ENCODE assay signal across 8 cellular contexts in genomic region chr1:225441314-225442119, GRCh38. TPM values are rescaled to one million over a fixed set of nuclear protein-coding genes. Genes with fewer than 3 reads are reported as not detected.
A peak's percentile ranks its signal among the peaks of the same experiment; 100 is the strongest.
DNase-seq lines count a peak whose midpoint lies in the region; ATAC-seq and TF ChIP-seq lines count a peak whose summit lies in the region.

No MANE protein-coding gene starts in this region.

- intact Hi-C loops in upper lobe of right lung (cut with DNase I), result no loop called here
- intact Hi-C loops in right cardiac atrium (cut with DNase I), result no loop called here

- in situ Hi-C loops in ACHN (cut with HindIII; ENCODE audit: low pct_ligation_motif_present, low pct_unique_long_range_greater_than_20kb, low sequenced_read_pairs), result no loop called here

- H3K4me3 ChIP-seq in endocrine pancreas (ENCODE audit: control insufficient read depth, insufficient read depth, low read length), result peak overlapping the region; percentile 34
- no peak overlapping the region for H3K4me3 ChIP-seq in upper lobe of right lung
- no peak overlapping the region for H3K4me3 ChIP-seq in right cardiac atrium (ENCODE audit: low read length)

- H3K9ac ChIP-seq in endocrine pancreas (ENCODE audit: control insufficient read depth, insufficient read depth, low read length), result peak overlapping the region; percentile 6

- H3K27me3 ChIP-seq in endocrine pancreas (ENCODE audit: control insufficient read depth, insufficient read depth, low read length) (no peaks in the 10 kb centered on the region), upper lobe of right lung (no peaks in the 10 kb centered on the region), right cardiac atrium (ENCODE audit: control insufficient read depth, insufficient read depth) (no peaks in the 10 kb centered on the region)

- H3K27ac ChIP-seq in upper lobe of right lung, result peak overlapping the region; percentile 36
- H3K27ac ChIP-seq in right cardiac atrium (ENCODE audit: low read length), result no peak overlapping the region

- no peaks in the 10 kb centered on the region for H3K36me3 ChIP-seq in endocrine pancreas (ENCODE audit: control insufficient read depth, insufficient read depth, low read length)
- no peaks in the 10 kb centered on the region for H3K36me3 ChIP-seq in upper lobe of right lung

- peak; percentile 28 for TF ChIP-seq CTCF in upper lobe of right lung (IDR thresholded peaks at IDR 0.05)

- H3K4me1 ChIP-seq in endocrine pancreas (ENCODE audit: control insufficient read depth, insufficient read depth, low read length), result peaks cover 9% of the 10 kb centered on the region
- H3K4me1 ChIP-seq in upper lobe of right lung, result peaks cover 27% of the 10 kb centered on the region
- peaks cover 4% of the 10 kb centered on the region for H3K4me1 ChIP-seq in right cardiac atrium (ENCODE audit: control insufficient read depth, insufficient read depth, low read length)

- DNase-seq in ACHN, result peak; percentile 87
- DNase-seq in upper lobe of right lung, result no peak
- no peak for DNase-seq in superior temporal gyrus (ENCODE audit: extremely low spot score)
- no peak for DNase-seq in right cardiac atrium
- no peak for DNase-seq in NCI-H510A treated with DMSO at 0.1 percent for 48 hours (lab: John Stamatoyannopoulos, UW)

- 77% methylated on average over 9 of the region's 9 CpGs for WGBS in right cardiac atrium

- ATAC-seq in GM18907 (IDR thresholded peaks at IDR 0.05; ENCODE audit: unreplicated experiment) (peak; percentile 63), HG03571 (IDR thresholded peaks at IDR 0.05; ENCODE audit: unreplicated experiment) (peak; percentile 42), upper lobe of right lung (no peak), right cardiac atrium (no peak)

- H3K9me3 ChIP-seq in endocrine pancreas (ENCODE audit: control insufficient read depth, low read length) (no peaks in the 10 kb centered on the region), upper lobe of right lung (no peaks in the 10 kb centered on the region), right cardiac atrium (ENCODE audit: control insufficient read depth, low read length) (no peaks in the 10 kb centered on the region)

RNA-seq across cellular contexts. Expression of gene LBR, which starts 13.7 kb away (rescaled TPM):
- total RNA-seq in upper lobe of right lung, result 55.2 TPM
- total RNA-seq in right cardiac atrium, result 10 to 100 TPM; 16.6 to 21.6 (median 19.2) TPM
- polyA plus RNA-seq in right cardiac atrium, result 7.8 TPM

Comparison
In these comparisons a context has a peak if more than half of its experiments do, and no peak if none do; other contexts are left out.
1. ATAC-seq: peak in GM18907 (single experiment) and HG03571 (single experiment); none in upper lobe of right lung (single experiment) and right cardiac atrium (0 of 2).